Comparison of ENCODE assay signal across 25 cellular contexts in the genomic region with DNA sequence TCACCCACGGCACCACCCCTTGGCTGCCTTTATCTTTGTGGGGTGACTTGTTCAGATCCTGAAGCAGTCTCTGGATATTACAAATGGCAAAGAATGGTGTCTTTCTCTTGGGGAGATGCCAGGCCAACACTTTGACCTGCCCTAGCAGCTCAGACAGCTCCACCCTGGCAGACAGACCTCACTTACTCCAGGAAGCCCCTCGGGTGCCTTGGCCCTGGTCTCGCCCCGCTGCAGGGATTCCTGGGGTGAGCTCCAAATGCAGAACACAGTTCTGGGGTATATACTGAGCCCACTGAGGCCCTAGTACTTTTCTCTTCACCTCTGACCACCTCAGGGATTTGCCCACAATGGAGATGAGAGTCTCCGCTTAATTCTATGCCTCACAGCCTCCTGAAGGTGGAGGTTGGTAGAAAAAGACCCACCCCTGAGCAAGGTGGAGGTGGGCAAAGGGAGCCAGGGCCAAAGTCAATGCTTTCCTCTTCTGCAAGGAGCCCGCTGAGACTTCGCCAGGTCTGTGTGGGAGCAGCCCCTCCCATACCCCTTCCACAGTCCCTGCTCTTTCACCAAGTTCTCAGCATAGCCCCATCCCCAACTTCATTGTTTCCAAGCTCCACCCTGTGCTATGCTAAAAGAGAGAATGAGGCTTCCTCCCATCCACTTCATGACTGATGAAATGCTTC. TPM values are rescaled to one million over a fixed set of nuclear protein-coding genes. Genes with fewer than 3 reads are reported as not detected.
A peak's percentile ranks its signal among the peaks of the same experiment; 100 is the strongest.
DNase-seq lines count a peak whose midpoint lies in the region; ATAC-seq and TF ChIP-seq lines count a peak whose summit lies in the region.
"Had no signal": no experiment of that assay in that cellular context is flagged by ENCODE, and none has a peak within 500 bp of the region (broad histone marks: within the 10 kb centered on the region; RNA-seq: fewer than 3 reads in every experiment).

No MANE protein-coding gene starts in this region.

- H3K4me1 ChIP-seq in upper lobe of left lung, result peaks cover 15 to 29% (median 21%) of the 10 kb centered on the region in 4 donors

- TF ChIP-seq EP300 in upper lobe of left lung (IDR thresholded peaks at IDR 0.05), result no peak

- no peaks in the 10 kb centered on the region for H3K9me3 Mint-ChIP-seq in activated naive CD4-positive, alpha-beta T cell treated with anti-CD3 and anti-CD28 coated beads, Interleukin-2, amount 50 U/mL, for 72 hours
- H3K9me3 Mint-ChIP-seq in brain (no peaks in the 10 kb centered on the region), natural killer cell (no peaks in the 10 kb centered on the region)
- H3K9me3 Mint-ChIP-seq: IgD-negative memory B cell, WTC11 had no signal

- no peak overlapping the region for H3K4me3 ChIP-seq in upper lobe of left lung
- H3K4me3 ChIP-seq: GM23248, heart right ventricle, left ventricle myocardium inferior, MG63, SJCRH30 had no signal

- TF ChIP-seq POLR2A in upper lobe of left lung (IDR thresholded peaks at IDR 0.05), result no peak

- WGBS in upper lobe of left lung, 2 donors, result 88 to 91% methylated on average over 7 of the region's 7 CpGs

- H3K27me3 Mint-ChIP-seq in brain (no peaks in the 10 kb centered on the region), natural killer cell (ENCODE audit: low read depth in 2 of 2) (no peaks in the 10 kb centered on the region)
- H3K27me3 Mint-ChIP-seq: activated naive CD8-positive, alpha-beta T cell; IgD-negative memory B cell had no signal

- H3K27me3 ChIP-seq in upper lobe of left lung, result no peaks in the 10 kb centered on the region
- H3K27me3 ChIP-seq: heart right ventricle, MG63, SJCRH30 had no signal

- intact Hi-C loops in natural killer cell (cut with micrococcal nuclease), result no loop called here

- H3K27ac ChIP-seq in upper lobe of left lung, result peak overlapping the region in 3 of 4 donors; percentile 79 to 86 (median 82)
- H3K27ac ChIP-seq: C4-2B, GM23248, SJCRH30 had no signal

- H3K4me1 Mint-ChIP-seq in brain (peaks cover 51% of the 10 kb centered on the region), natural killer cell (peaks cover 34 to 46% of the 10 kb centered on the region in 2 donors)
- H3K4me1 Mint-ChIP-seq: IgD-negative memory B cell had no signal

- H3K36me3 ChIP-seq in upper lobe of left lung, result peaks cover 3 to 56% (median 18%) of the 10 kb centered on the region in 4 donors
- H3K36me3 ChIP-seq: SJCRH30 had no signal

- H3K9me3 ChIP-seq in upper lobe of left lung, result no peaks in the 10 kb centered on the region
- H3K9me3 ChIP-seq: heart right ventricle, left ventricle myocardium inferior, MG63, SJCRH30 had no signal

- no peak for ATAC-seq in activated naive CD4-positive, alpha-beta T cell treated with anti-CD3 and anti-CD28 coated beads, Interleukin-2, amount 50 U/mL, for 72 hours
- ATAC-seq in natural killer cell (no peak), upper lobe of left lung (ENCODE audit: low FRiP score in 2 of 2) (no peak), HG03097 (IDR thresholded peaks at IDR 0.05; ENCODE audit: low FRiP score, unreplicated experiment) (no peak)
- ATAC-seq: heart right ventricle, WTC11 had no signal

- no peak for TF ChIP-seq CTCF in brain (conservative IDR thresholded peaks at IDR 0.05)
- TF ChIP-seq CTCF in natural killer cell (IDR thresholded peaks at IDR 0.05), result no peak
- TF ChIP-seq CTCF in upper lobe of left lung (IDR thresholded peaks at IDR 0.05), result no peak

- H3K36me3 Mint-ChIP-seq in activated naive CD4-positive, alpha-beta T cell treated with anti-CD3 and anti-CD28 coated beads, Interleukin-2, amount 50 U/mL, for 72 hours, result no peaks in the 10 kb centered on the region
- peaks cover 26% of the 10 kb centered on the region for H3K36me3 Mint-ChIP-seq in brain
- H3K36me3 Mint-ChIP-seq in natural killer cell, result no peaks in the 10 kb centered on the region

- H3K4me3 Mint-ChIP-seq in brain, result no peak overlapping the region
- H3K4me3 Mint-ChIP-seq in natural killer cell, result no peak overlapping the region
- H3K4me3 Mint-ChIP-seq: activated naive CD8-positive, alpha-beta T cell; WTC11 had no signal

- no peak for DNase-seq in activated naive CD4-positive, alpha-beta T cell treated with anti-CD3 and anti-CD28 coated beads, Interleukin-2, amount 50 U/mL, for 72 hours (ENCODE audit: low spot score in 2 of 2)
- no peak for DNase-seq in activated naive CD4-positive, alpha-beta T cell (lab: John Stamatoyannopoulos, UW)
- DNase-seq in natural killer cell (no peak), upper lobe of left lung (no peak), NCI-H345 treated with DMSO at 0.1 percent for 48 hours (lab: John Stamatoyannopoulos, UW; ENCODE audit: unreplicated experiment) (no peak), SKM-1 (lab: John Stamatoyannopoulos, UW; ENCODE audit: unreplicated experiment) (no peak)
- DNase-seq: ACHN; activated CD4-positive, alpha-beta T cell treated with anti-CD3 and anti-CD28 coated beads, Interleukin-2, amount 50 U/mL, for 48 hours; GDM1; GM23248; heart right ventricle; left ventricle myocardium inferior; MG63; NCI-H2171 treated with DMSO at 0.1 percent for 48 hours; NCI-H774; nucleus accumbens; SJCRH30; stimulated activated CD4-positive, alpha-beta T cell treated with anti-CD3 and anti-CD28 coated beads, Interleukin-12 subunit alpha, Interleukin-12 subunit beta, amount 100 ng/mL, for 4 hours; T-helper 2 cell had no signal

- peak overlapping the region; percentile 31 to 89 for H3K27ac Mint-ChIP-seq in activated naive CD4-positive, alpha-beta T cell treated with anti-CD3 and anti-CD28 coated beads, Interleukin-2, amount 50 U/mL, for 72 hours
- H3K27ac Mint-ChIP-seq in brain (peak overlapping the region in 4 of 5 experiments; percentile 48 to 76 (median 64)), natural killer cell (peak overlapping the region; percentile 95 to 99)
- H3K27ac Mint-ChIP-seq: activated naive CD8-positive, alpha-beta T cell; IgD-negative memory B cell; WTC11 had no signal

RNA-seq across cellular contexts. Expression of a gene that starts 11.1 kb away (rescaled TPM):
- 10 to 100 TPM in 1 of 2 donors, 1 to 10 TPM in 1; 7.2 to 10.5 TPM for total RNA-seq in activated naive CD4-positive, alpha-beta T cell treated with anti-CD3 and anti-CD28 coated beads, Interleukin-2, amount 50 U/mL, for 72 hours
- polyA plus RNA-seq in brain (ENCODE audit: insufficient read depth, low read depth, low replicate concordance), result 43.9 TPM
- total RNA-seq in natural killer cell (10 to 100 TPM; 43.3 to 57.6 (median 47.3) TPM), upper lobe of left lung (10 to 100 TPM; 20.6 to 47.9 (median 34.0) TPM)

RNA-seq across cellular contexts. Expression of a gene that starts 40.6 kb away (rescaled TPM):
- total RNA-seq in activated naive CD4-positive, alpha-beta T cell treated with anti-CD3 and anti-CD28 coated beads, Interleukin-2, amount 50 U/mL, for 72 hours, result 10 to 100 TPM; 28.1 to 40.2 TPM
- polyA plus RNA-seq in brain (ENCODE audit: insufficient read depth, low read depth, low replicate concordance), result 30.1 TPM
- total RNA-seq in natural killer cell (10 to 100 TPM; 20.1 to 25.8 (median 23.1) TPM), upper lobe of left lung (10 to 100 TPM in 5 of 6 donors, 1 to 10 TPM in 1; 6.3 to 21.4 (median 14.1) TPM)
